1 cellular context compared by ENCODE assay signal in the genomic region with DNA sequence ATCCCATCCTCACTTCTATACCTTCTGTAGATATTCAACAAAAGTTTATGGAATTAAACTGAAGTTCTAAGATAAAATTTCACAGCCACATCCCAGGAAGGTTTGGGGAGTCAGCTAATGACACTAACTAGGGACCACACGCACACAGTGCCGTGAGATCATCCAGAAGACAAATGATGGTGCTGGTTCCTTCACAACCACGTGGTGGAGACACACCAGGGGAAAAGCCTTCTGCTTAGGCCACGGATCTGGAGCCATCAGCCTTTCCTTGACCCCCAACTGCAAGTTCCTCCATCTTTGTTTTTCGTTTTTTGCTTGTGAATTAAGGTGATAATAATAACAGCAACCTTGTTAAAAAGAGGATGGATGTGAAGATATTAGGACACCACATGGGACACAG.
TF ChIP-seq lines count a peak whose summit lies in the region.

No MANE protein-coding gene starts in this region.

TF ChIP-seq in HepG2, 621 proteins besides CTCF, POLR2A, EP300 and RAD21 (continued from another document):
- no peak for TF ChIP-seq BCLAF1 (IDR thresholded peaks at IDR 0.05)
- TF ChIP-seq, protein P1, sequence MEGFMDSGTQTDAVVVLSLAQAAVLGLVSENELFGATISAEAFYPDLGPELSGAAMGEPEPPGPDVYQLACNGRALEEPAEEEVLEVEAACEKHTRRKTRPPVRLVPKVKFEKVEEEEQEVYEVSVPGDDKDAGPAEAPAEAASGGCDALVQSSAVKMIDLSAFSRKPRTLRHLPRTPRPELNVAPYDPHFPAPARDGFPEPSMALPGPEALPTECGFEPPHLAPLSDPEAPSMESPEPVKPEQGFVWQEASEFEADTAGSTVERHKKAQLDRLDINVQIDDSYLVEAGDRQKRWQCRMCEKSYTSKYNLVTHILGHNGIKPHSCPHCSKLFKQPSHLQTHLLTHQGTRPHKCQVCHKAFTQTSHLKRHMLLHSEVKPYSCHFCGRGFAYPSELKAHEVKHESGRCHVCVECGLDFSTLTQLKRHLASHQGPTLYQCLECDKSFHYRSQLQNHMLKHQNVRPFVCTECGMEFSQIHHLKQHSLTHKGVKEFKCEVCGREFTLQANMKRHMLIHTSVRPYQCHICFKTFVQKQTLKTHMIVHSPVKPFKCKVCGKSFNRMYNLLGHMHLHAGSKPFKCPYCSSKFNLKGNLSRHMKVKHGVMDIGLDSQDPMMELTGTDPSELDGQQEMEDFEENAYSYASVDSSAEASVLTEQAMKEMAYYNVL (CRISPR knock-in tag; IDR thresholded peaks at IDR 0.05; ENCODE audit: borderline replicate concordance): no peak
- no peak for TF ChIP-seq KAT7 (CRISPR knock-in tag; IDR thresholded peaks at IDR 0.05; ENCODE audit: borderline replicate concordance)
- no peak for TF ChIP-seq KMT2A (CRISPR knock-in tag; IDR thresholded peaks at IDR 0.05)
- TF ChIP-seq SP5 (CRISPR knock-in tag; IDR thresholded peaks at IDR 0.05; ENCODE audit: borderline replicate concordance, low read depth): no peak
- no peak for TF ChIP-seq MAFK (conservative IDR thresholded peaks at IDR 0.05 in 1 of 2, IDR thresholded peaks at IDR 0.05 in 1 of 2; ENCODE audit: low read length in 2 of 2)
- no peak for TF ChIP-seq SMARCE1 (IDR thresholded peaks at IDR 0.05; ENCODE audit: borderline replicate concordance)
- TF ChIP-seq ZNF644 (CRISPR knock-in tag; IDR thresholded peaks at IDR 0.05; ENCODE audit: low read depth): no peak
